8 cellular contexts compared by ENCODE assay signal in the genomic region with DNA sequence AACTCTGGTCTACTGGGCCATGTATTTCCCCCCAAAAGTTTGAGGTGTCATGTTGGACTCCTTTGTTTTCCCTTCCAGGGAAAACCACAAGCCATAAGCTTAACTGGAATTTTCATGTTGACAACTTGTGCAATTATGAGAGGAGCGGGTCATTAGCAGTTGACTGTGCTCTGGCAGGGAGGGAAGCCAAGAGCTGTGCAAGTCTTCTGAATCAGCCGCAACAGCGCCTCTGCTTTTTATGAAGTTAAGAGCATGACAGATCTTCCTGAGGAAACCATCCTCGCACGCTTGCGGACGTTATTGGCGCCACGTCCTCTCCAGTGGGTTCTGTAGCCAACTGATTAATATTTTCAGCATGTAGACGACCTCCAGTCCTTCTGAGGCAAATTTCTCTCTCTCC.
DNase-seq lines count a peak whose midpoint lies in the region; ATAC-seq and TF ChIP-seq lines count a peak whose summit lies in the region.
"Had no signal": no experiment of that assay in that cellular context is flagged by ENCODE, and none has a peak within 500 bp of the region (broad histone marks: within the 10 kb centered on the region; RNA-seq: fewer than 3 reads in every experiment).

No MANE protein-coding gene starts in this region.

- CTCF ChIA-PET in CD8-positive, alpha-beta T cell (lab: Charles Lee) = interaction anchor here (0.6 to 1.0 kb wide), 3 partner anchors 15 to 716 kb away, joined by 3 to 4 read pairs (median 3); no protein-coding TSS in a partner anchor
- CTCF ChIA-PET in activated CD4-positive, alpha-beta memory T cell treated with anti-CD3 and anti-CD28 coated beads for 36 hours (lab: Charles Lee) = no interaction called here

- no peaks in the 10 kb centered on the region for H3K9me3 Mint-ChIP-seq in CD8-positive, alpha-beta T cell
- no peaks in the 10 kb centered on the region for H3K9me3 Mint-ChIP-seq in activated CD4-positive, alpha-beta memory T cell treated with anti-CD3 and anti-CD28 coated beads for 36 hours

- intact Hi-C loops in CD8-positive, alpha-beta T cell (cut with DNase I, micrococcal nuclease) = no loop called here
- intact Hi-C loops in activated CD4-positive, alpha-beta memory T cell treated with anti-CD3 and anti-CD28 coated beads for 36 hours (cut with micrococcal nuclease) = no loop called here
- intact Hi-C loops in posterior vena cava (cut with DNase I) = no loop called here

- no peak overlapping the region for H3K27ac ChIP-seq in CD8-positive, alpha-beta T cell (ENCODE audit: low read depth, low read length)

- H3K27ac Mint-ChIP-seq in CD8-positive, alpha-beta T cell = no peak overlapping the region
- no peak overlapping the region for H3K27ac Mint-ChIP-seq in activated CD4-positive, alpha-beta memory T cell treated with anti-CD3 and anti-CD28 coated beads for 36 hours

- H3K9me3 ChIP-seq in CD8-positive, alpha-beta T cell (ENCODE audit: low read length) = no peaks in the 10 kb centered on the region

- no peak for TF ChIP-seq CTCF in CD8-positive, alpha-beta T cell (IDR thresholded peaks at IDR 0.05)

- H3K36me3 ChIP-seq in CD8-positive, alpha-beta T cell (ENCODE audit: insufficient read depth, low read length) = no peaks in the 10 kb centered on the region

- peaks cover 5% of the 10 kb centered on the region for H3K4me1 ChIP-seq in CD8-positive, alpha-beta T cell (ENCODE audit: insufficient read depth, low read length)

- peaks cover 3% of the 10 kb centered on the region for H3K27me3 ChIP-seq in CD8-positive, alpha-beta T cell (ENCODE audit: insufficient read depth, low read length)

- H3K27me3 Mint-ChIP-seq in CD8-positive, alpha-beta T cell (ENCODE audit: low read depth) = peaks cover 48% of the 10 kb centered on the region
- peaks cover 42% of the 10 kb centered on the region for H3K27me3 Mint-ChIP-seq in activated CD4-positive, alpha-beta memory T cell treated with anti-CD3 and anti-CD28 coated beads for 36 hours

- peak overlapping the region; percentile 62 for H3K4me3 Mint-ChIP-seq in CD8-positive, alpha-beta T cell
- H3K4me3 Mint-ChIP-seq in activated CD4-positive, alpha-beta memory T cell treated with anti-CD3 and anti-CD28 coated beads for 36 hours = peak overlapping the region; percentile 9

- DNase-seq in CD8-positive, alpha-beta T cell = no peak
- DNase-seq in GOT3 (lab: John Stamatoyannopoulos, UW) (peak; percentile 14), mucosa of gallbladder (ENCODE audit: low spot score) (peak; percentile 19), posterior vena cava (ENCODE audit: low spot score) (no peak)
- peak; percentile 31 for DNase-seq in activated CD4-positive, alpha-beta memory T cell treated with anti-CD3 and anti-CD28 coated beads for 36 hours
- DNase-seq in activated CD8-positive, alpha-beta memory T cell treated with anti-CD3 and anti-CD28 coated beads, Interleukin-2, amount 50 U/mL, for 4 hours = no peak
- DNase-seq: caudate nucleus had no signal

- no peak overlapping the region for H3K4me3 ChIP-seq in CD8-positive, alpha-beta T cell (ENCODE audit: low read depth, low read length)

- no peak for ATAC-seq in CD8-positive, alpha-beta T cell
- ATAC-seq in GM18520 (IDR thresholded peaks at IDR 0.05; ENCODE audit: unreplicated experiment) = no peak

- H3K4me1 Mint-ChIP-seq in CD8-positive, alpha-beta T cell (ENCODE audit: low read depth) = peaks cover 7% of the 10 kb centered on the region
- peaks cover 10% of the 10 kb centered on the region for H3K4me1 Mint-ChIP-seq in activated CD4-positive, alpha-beta memory T cell treated with anti-CD3 and anti-CD28 coated beads for 36 hours (ENCODE audit: low read depth)

- POLR2A ChIA-PET in CD8-positive, alpha-beta T cell (lab: Charles Lee) = no interaction called here
- POLR2A ChIA-PET in activated CD4-positive, alpha-beta memory T cell treated with anti-CD3 and anti-CD28 coated beads for 36 hours (lab: Charles Lee) = no interaction called here

- H3K36me3 Mint-ChIP-seq in CD8-positive, alpha-beta T cell = no peaks in the 10 kb centered on the region
- H3K36me3 Mint-ChIP-seq in activated CD4-positive, alpha-beta memory T cell treated with anti-CD3 and anti-CD28 coated beads for 36 hours = no peaks in the 10 kb centered on the region

Comparison
In these comparisons a context has a peak if more than half of its experiments do, and no peak if none do; other contexts are left out.
1. DNase-seq: peak in GOT3 (single experiment), activated CD4-positive, alpha-beta memory T cell treated with anti-CD3 and anti-CD28 coated beads for 36 hours (single experiment) and mucosa of gallbladder (single experiment); none in CD8-positive, alpha-beta T cell (0 of 7), posterior vena cava (single experiment) and activated CD8-positive, alpha-beta memory T cell treated with anti-CD3 and anti-CD28 coated beads, Interleukin-2, amount 50 U/mL, for 4 hours (single experiment).